Comparison of ENCODE assay signal across 15 cellular contexts in the genomic region with DNA sequence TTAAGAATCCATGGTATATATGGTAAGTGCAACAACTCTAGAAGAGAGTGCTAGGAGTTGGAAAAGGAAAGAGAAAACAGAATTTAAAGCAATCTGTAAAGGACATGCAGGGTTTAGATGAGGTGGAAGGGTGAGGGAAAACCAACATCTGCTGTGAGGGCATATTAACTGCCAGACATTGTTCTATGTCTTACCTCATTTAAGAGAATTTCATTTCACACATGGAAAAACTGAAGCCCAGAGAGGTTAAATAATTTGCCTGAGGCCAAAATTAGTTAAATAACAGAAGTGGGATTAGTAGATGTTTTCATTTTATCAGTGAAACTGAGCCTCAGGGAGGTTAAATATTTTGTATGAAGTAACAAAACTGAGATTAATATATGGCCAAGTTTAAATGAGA. TPM values are rescaled to one million over a fixed set of nuclear protein-coding genes. Genes with fewer than 3 reads are reported as not detected.
DNase-seq lines count a peak whose midpoint lies in the region; ATAC-seq and TF ChIP-seq lines count a peak whose summit lies in the region.
"Had no signal": no experiment of that assay in that cellular context is flagged by ENCODE, and none has a peak within 500 bp of the region (broad histone marks: within the 10 kb centered on the region; RNA-seq: fewer than 3 reads in every experiment).

No MANE protein-coding gene starts in this region.

- H3K9me3 ChIP-seq in T-helper 17 cell (ENCODE audit: control insufficient read depth, low read length, poor library complexity, severe bottlenecking): no peaks in the 10 kb centered on the region

- H3K9me2 ChIP-seq in GM23338 (ENCODE audit: insufficient read depth): no peaks in the 10 kb centered on the region

- H3K4me3 Mint-ChIP-seq in GM23338: no peak overlapping the region
- no peak overlapping the region for H3K4me3 Mint-ChIP-seq in T-helper 17 cell
- H3K4me3 Mint-ChIP-seq in nephron: peak overlapping the region in 1 of 3 experiments; percentile 1

- H3K27ac Mint-ChIP-seq in GM23338 (peak overlapping the region; percentile 44; the same call in 1 of the 2 replicates), T-helper 17 cell (peak overlapping the region; percentile 16), nephron (peak overlapping the region; percentile 47 to 84 (median 76))

- peak; percentile 12 for DNase-seq in EH (ENCODE audit: low read depth)
- DNase-seq in GM23338 (ENCODE audit: low spot score): no peak
- DNase-seq in T-helper 17 cell: no peak
- no peak for DNase-seq in DMS 273 treated with DMSO at 0.1 percent for 48 hours (lab: John Stamatoyannopoulos, UW)
- DNase-seq in pons (ENCODE audit: low spot score): no peak
- DNase-seq: DMS53, IMR-90, NCI-H187, NCI-H226, NCI-H526, RPMI8226, SIG-M5 had no signal

- H3K27me3 Mint-ChIP-seq in GM23338 (ENCODE audit: insufficient read depth, low read depth, poor library complexity): peaks cover 4% of the 10 kb centered on the region
- no peaks in the 10 kb centered on the region for H3K27me3 Mint-ChIP-seq in T-helper 17 cell
- H3K27me3 Mint-ChIP-seq in nephron (ENCODE audit: low read depth): no peaks in the 10 kb centered on the region

- peaks cover 11% of the 10 kb centered on the region; the same call in 2 of the 3 replicates for H3K4me1 Mint-ChIP-seq in GM23338
- peaks cover 20% of the 10 kb centered on the region for H3K4me1 Mint-ChIP-seq in T-helper 17 cell
- peaks cover 39% of the 10 kb centered on the region for H3K4me1 Mint-ChIP-seq in nephron

- no peaks in the 10 kb centered on the region for H3K9me3 Mint-ChIP-seq in GM23338
- H3K9me3 Mint-ChIP-seq in nephron: no peaks in the 10 kb centered on the region

- no peaks in the 10 kb centered on the region for H3F3A ChIP-seq in GM23338 (replicated peaks; ENCODE audit: low read depth)

- H3K79me2 ChIP-seq in GM23338 (replicated peaks; ENCODE audit: insufficient read depth): peaks cover 25% of the 10 kb centered on the region

- no peaks in the 10 kb centered on the region for H3K4me1 ChIP-seq in GM23338 (ENCODE audit: insufficient read depth)

- H3K36me3 Mint-ChIP-seq in GM23338 (ENCODE audit: low read depth): no peaks in the 10 kb centered on the region; the same call in 2 of the 3 replicates
- no peaks in the 10 kb centered on the region for H3K36me3 Mint-ChIP-seq in T-helper 17 cell (ENCODE audit: low read depth)
- H3K36me3 Mint-ChIP-seq in nephron (ENCODE audit: low read depth): peaks cover 7% of the 10 kb centered on the region

- H3K4me2 ChIP-seq in GM23338: no peak overlapping the region

- no peak overlapping the region for H3K4me3 ChIP-seq in GM23338

- ATAC-seq in GM23338 (no peak), T-helper 17 cell (no peak), HG02571 (IDR thresholded peaks at IDR 0.05; ENCODE audit: unreplicated experiment) (no peak), HG02610 (IDR thresholded peaks at IDR 0.05; ENCODE audit: unreplicated experiment) (no peak)

- H4K20me1 ChIP-seq in GM23338 (replicated peaks; ENCODE audit: insufficient read depth): 0 out of 2 replicates have a peak, but pooled peaks cover 3% of the 10 kb centered on the region

- H3K27ac ChIP-seq in GM23338 (ENCODE audit: low read depth): no peak overlapping the region

- H3K27me3 ChIP-seq in GM23338 (ENCODE audit: insufficient read depth): no peaks in the 10 kb centered on the region

- H3K36me3 ChIP-seq in GM23338 (ENCODE audit: insufficient read depth): no peaks in the 10 kb centered on the region

- no peak for TF ChIP-seq CTCF in GM23338 (conservative IDR thresholded peaks at IDR 0.05; ENCODE audit: low read depth in 2 of 2)
- TF ChIP-seq CTCF in nephron (IDR thresholded peaks at IDR 0.05; ENCODE audit: unreplicated experiment in 3 of 3): no peak

- no peak overlapping the region for H2AFZ ChIP-seq in GM23338

TF ChIP-seq in GM23338, 12 proteins besides CTCF, POLR2A, EP300 and RAD21 (continues in another document):
- TF ChIP-seq JUNB (IDR thresholded peaks at IDR 0.05; ENCODE audit: unreplicated experiment) (no peak), CREB1 (CRISPR knock-in tag; IDR thresholded peaks at IDR 0.05; ENCODE audit: low read depth) (no peak), ZNF331 (CRISPR knock-in tag; IDR thresholded peaks at IDR 0.05; ENCODE audit: low read depth) (no peak), STAT1 (IDR thresholded peaks at IDR 0.05; ENCODE audit: unreplicated experiment) (no peak)
- TF ChIP-seq, protein P1, sequence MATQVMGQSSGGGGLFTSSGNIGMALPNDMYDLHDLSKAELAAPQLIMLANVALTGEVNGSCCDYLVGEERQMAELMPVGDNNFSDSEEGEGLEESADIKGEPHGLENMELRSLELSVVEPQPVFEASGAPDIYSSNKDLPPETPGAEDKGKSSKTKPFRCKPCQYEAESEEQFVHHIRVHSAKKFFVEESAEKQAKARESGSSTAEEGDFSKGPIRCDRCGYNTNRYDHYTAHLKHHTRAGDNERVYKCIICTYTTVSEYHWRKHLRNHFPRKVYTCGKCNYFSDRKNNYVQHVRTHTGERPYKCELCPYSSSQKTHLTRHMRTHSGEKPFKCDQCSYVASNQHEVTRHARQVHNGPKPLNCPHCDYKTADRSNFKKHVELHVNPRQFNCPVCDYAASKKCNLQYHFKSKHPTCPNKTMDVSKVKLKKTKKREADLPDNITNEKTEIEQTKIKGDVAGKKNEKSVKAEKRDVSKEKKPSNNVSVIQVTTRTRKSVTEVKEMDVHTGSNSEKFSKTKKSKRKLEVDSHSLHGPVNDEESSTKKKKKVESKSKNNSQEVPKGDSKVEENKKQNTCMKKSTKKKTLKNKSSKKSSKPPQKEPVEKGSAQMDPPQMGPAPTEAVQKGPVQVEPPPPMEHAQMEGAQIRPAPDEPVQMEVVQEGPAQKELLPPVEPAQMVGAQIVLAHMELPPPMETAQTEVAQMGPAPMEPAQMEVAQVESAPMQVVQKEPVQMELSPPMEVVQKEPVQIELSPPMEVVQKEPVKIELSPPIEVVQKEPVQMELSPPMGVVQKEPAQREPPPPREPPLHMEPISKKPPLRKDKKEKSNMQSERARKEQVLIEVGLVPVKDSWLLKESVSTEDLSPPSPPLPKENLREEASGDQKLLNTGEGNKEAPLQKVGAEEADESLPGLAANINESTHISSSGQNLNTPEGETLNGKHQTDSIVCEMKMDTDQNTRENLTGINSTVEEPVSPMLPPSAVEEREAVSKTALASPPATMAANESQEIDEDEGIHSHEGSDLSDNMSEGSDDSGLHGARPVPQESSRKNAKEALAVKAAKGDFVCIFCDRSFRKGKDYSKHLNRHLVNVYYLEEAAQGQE (IDR thresholded peaks at IDR 0.05; ENCODE audit: unreplicated experiment): no peak

RNA-seq across cellular contexts. Expression of gene USPL1, which starts 7.4 kb away (rescaled TPM):
- total RNA-seq in GM23338 (2014; rRNA removed; shearing (Covaris generic)): 17.9 and 24.1 TPM in 2 replicates
- polyA plus RNA-seq in GM23338 (2016; fragmentation: Nextera tagmentation; extraction: Ambion mirVana): 9.4 and 12.4 TPM in 2 replicates
- 10 to 100 TPM; 31.8 to 32.4 TPM for total RNA-seq in T-helper 17 cell

Comparison
In these comparisons a context has a peak if more than half of its experiments do, and no peak if none do; other contexts are left out.
1. H3K27ac Mint-ChIP-seq: peak in every context shown above with its lines; median percentile 76 in nephron; 44 in GM23338; 16 in T-helper 17 cell.